In the genomic region with DNA sequence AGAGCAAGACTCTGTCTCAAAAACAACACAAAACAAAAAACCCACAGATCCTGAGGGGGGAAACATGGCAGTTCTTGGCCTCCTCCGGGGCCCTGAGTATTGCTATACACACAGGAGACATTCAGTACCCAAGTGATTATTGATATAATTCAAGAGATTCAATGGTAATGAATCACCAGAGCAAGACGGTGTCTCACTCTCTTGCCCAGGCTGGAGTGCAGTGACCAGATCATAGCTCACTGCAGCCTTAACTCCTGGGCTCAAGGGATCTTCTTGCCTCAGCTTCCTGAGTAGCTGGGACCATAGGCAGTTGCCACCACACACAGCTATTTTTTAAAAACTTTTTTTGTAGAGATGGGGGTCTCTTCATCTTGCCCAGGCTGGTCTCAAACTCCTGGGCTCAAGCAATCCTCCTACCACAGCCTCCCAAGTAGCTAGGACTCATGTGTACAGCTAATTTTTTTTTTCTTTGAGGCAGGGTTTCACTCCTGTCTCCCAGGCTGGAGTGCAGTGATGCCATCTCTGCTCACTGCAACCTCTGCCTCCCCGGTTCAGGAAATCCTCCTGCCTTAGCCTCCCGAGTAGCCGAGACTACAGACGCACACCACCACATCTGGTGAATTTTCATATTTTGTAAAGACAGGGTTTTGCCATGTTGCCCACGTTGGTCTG, we compare ENCODE assay signal across 1 cellular context.
TF ChIP-seq lines count a peak whose summit lies in the region.

No MANE protein-coding gene starts in this region.

TF ChIP-seq in HepG2, 621 proteins besides CTCF, POLR2A, EP300 and RAD21:
- TF ChIP-seq ZFP36 (IDR thresholded peaks at IDR 0.05; ENCODE audit: borderline replicate concordance, low read depth, low read length, partially characterized antibody) (no peak), ZNF572 (CRISPR knock-in tag; IDR thresholded peaks at IDR 0.05) (no peak), NFE2 (CRISPR knock-in tag; IDR thresholded peaks at IDR 0.05) (no peak), ZNF616 (CRISPR knock-in tag; IDR thresholded peaks at IDR 0.05; ENCODE audit: low read depth) (no peak), GLI4 (CRISPR knock-in tag; IDR thresholded peaks at IDR 0.05; ENCODE audit: borderline replicate concordance) (no peak), FOXA3 (CRISPR knock-in tag; IDR thresholded peaks at IDR 0.05) (no peak)
